ENCODE assay signal across 16 cellular contexts in genomic region chr14:73427516-73428264, GRCh38. TPM values are rescaled to one million over a fixed set of nuclear protein-coding genes. Genes with fewer than 3 reads are reported as not detected.
DNase-seq lines count a peak whose midpoint lies in the region; ATAC-seq, FAIRE-seq and TF ChIP-seq lines count a peak whose summit lies in the region.
"Had no signal": no experiment of that assay in that cellular context is flagged by ENCODE, and none has a peak within 500 bp of the region (broad histone marks: within the 10 kb centered on the region; RNA-seq: fewer than 3 reads in every experiment).

No MANE protein-coding gene starts in this region.

- H3K9ac ChIP-seq in K562 (ENCODE audit: insufficient read depth in 1 of 2, low read depth in 2 of 2, low read length in 2 of 2), result no peak overlapping the region

- H3K9me3 Mint-ChIP-seq in HFFc6 (no peaks in the 10 kb centered on the region), MCF 10A (ENCODE audit: unreplicated experiment) (no peaks in the 10 kb centered on the region)
- H3K9me3 Mint-ChIP-seq in stimulated activated memory B cell treated with anti-CD40 and anti-IgM and Interleukin-4, amounts not matched to agents 10 μg/mL and 1 μg/mL and 100 μg/mL, for 72 hours, result no peaks in the 10 kb centered on the region

- H3K4me1 ChIP-seq in K562 (replicated peaks in 1 of 2; ENCODE audit: control insufficient read depth in 2 of 2, insufficient read depth in 2 of 2, low read length in 2 of 2), result peaks cover 0 to 4% of the 10 kb centered on the region in 2 experiments; a peak in 1 of 5 replicates
- H3K4me1 ChIP-seq in right lobe of liver, result peaks cover 0 to 46% (median 12%) of the 10 kb centered on the region in 4 donors

- no peaks in the 10 kb centered on the region for H3K27me3 ChIP-seq in K562 (ENCODE audit: control insufficient read depth in 2 of 2, insufficient read depth in 2 of 2, low read length in 2 of 2)
- H3K27me3 ChIP-seq in right lobe of liver, result no peaks in the 10 kb centered on the region

- intact Hi-C loops in K562 (cut with micrococcal nuclease), result no loop called here
- intact Hi-C loops in right lobe of liver (cut with DNase I), result no loop called here
- intact Hi-C loops in MCF 10A (cut with micrococcal nuclease), result no loop called here

- H3K27ac Mint-ChIP-seq in HFFc6 (peak overlapping the region; percentile 24; the same call in 1 of the 2 replicates), MCF 10A (ENCODE audit: low read depth, unreplicated experiment) (no peak overlapping the region)
- peak overlapping the region; percentile 61 for H3K27ac Mint-ChIP-seq in stimulated activated memory B cell treated with anti-CD40 and anti-IgM and Interleukin-4, amounts not matched to agents 10 μg/mL and 1 μg/mL and 100 μg/mL, for 72 hours

- no peaks in the 10 kb centered on the region for H3K36me3 ChIP-seq in K562 (ENCODE audit: control insufficient read depth, insufficient read depth, low read length)
- H3K36me3 ChIP-seq in right lobe of liver, result no peaks in the 10 kb centered on the region

- no peak for DNase-seq in HFFc6
- DNase-seq in K562 (ENCODE audit: extremely low read depth in 1 of 4, low spot score in 3 of 4), result no peak
- no peak for DNase-seq in right lobe of liver
- no peak for DNase-seq in stimulated activated CD4-positive, alpha-beta T cell treated with anti-CD3 and anti-CD28 coated beads, Interleukin-4, amount 100 ng/mL, for 24 hours
- DNase-seq in MCF 10A (ENCODE audit: unreplicated experiment), result no peak
- DNase-seq in NCI-H510A (lab: John Stamatoyannopoulos, UW), result no peak
- DNase-seq: activated CD4-positive, alpha-beta T cell treated with anti-CD3 and anti-CD28 coated beads, Interleukin-2, amount 50 U/mL, for 4 hours; activated effector memory CD4-positive, alpha-beta T cell treated with anti-CD3 and anti-CD28 coated beads, Interleukin-2, amount 50 U/mL, for 16 hours; H7; NCI-H226; PC-3; psoas muscle; T-helper 2 cell had no signal

- no peaks in the 10 kb centered on the region; the same call in 1 of the 2 replicates for H4K20me1 ChIP-seq in K562 (replicated peaks; ENCODE audit: control insufficient read depth, insufficient read depth, low read length)

- CTCF ChIA-PET in K562 (lab: Yijun Ruan, JAX; ENCODE audit: low intra/inter-chr PET ratio), result no interaction called here
- CTCF ChIA-PET in MCF 10A (lab: Yijun Ruan, JAX), result interaction anchor here (0.6 to 0.7 kb wide), 2 partner anchors 367 to 640 kb away, joined by 3 read pairs; no protein-coding TSS in a partner anchor

- TF ChIP-seq CTCF in HFFc6 (IDR thresholded peaks at IDR 0.05) (no peak), K562 (IDR thresholded peaks at IDR 0.05 in 2 of 3, conservative IDR thresholded peaks at IDR 0.05 in 1 of 3; ENCODE audit: insufficient read depth in 2 of 3, low read depth in 1 of 3, low read length in 3 of 3) (no peak), right lobe of liver (IDR thresholded peaks at IDR 0.05) (no peak), MCF 10A (IDR thresholded peaks at IDR 0.05; ENCODE audit: unreplicated experiment) (no peak)

- H2AFZ ChIP-seq in K562 (ENCODE audit: low read depth, low read length), result no peak overlapping the region

- H3K4me2 ChIP-seq in K562 (ENCODE audit: insufficient read depth, low read length), result no peak overlapping the region

- H3K4me1 Mint-ChIP-seq in HFFc6 (ENCODE audit: low read depth) (peaks cover 37% of the 10 kb centered on the region), MCF 10A (ENCODE audit: insufficient read depth, unreplicated experiment) (peaks cover 11% of the 10 kb centered on the region)
- peaks cover 36% of the 10 kb centered on the region for H3K4me1 Mint-ChIP-seq in stimulated activated memory B cell treated with anti-CD40 and anti-IgM and Interleukin-4, amounts not matched to agents 10 μg/mL and 1 μg/mL and 100 μg/mL, for 72 hours

- no peak for TF ChIP-seq POLR2A in K562 (conservative IDR thresholded peaks at IDR 0.05)
- no peak for TF ChIP-seq POLR2A in right lobe of liver (IDR thresholded peaks at IDR 0.05)

- H3K36me3 Mint-ChIP-seq in HFFc6 (ENCODE audit: low read depth) (peaks cover 3% of the 10 kb centered on the region; the same call in 1 of the 2 replicates), MCF 10A (ENCODE audit: insufficient read depth, unreplicated experiment) (peaks cover 29% of the 10 kb centered on the region)
- peaks cover under 1% of the 10 kb centered on the region for H3K36me3 Mint-ChIP-seq in stimulated activated memory B cell treated with anti-CD40 and anti-IgM and Interleukin-4, amounts not matched to agents 10 μg/mL and 1 μg/mL and 100 μg/mL, for 72 hours

- POLR2A ChIA-PET in K562 (lab: Yijun Ruan, JAX), result interaction anchor here (0.6 to 1.2 kb wide), 2 partner anchors 16 to 471 kb away, joined by 3 to 5 read pairs; no protein-coding TSS in a partner anchor
- POLR2A ChIA-PET in MCF 10A (lab: Yijun Ruan, JAX), result interaction anchor here (1.4 kb wide), 1 partner anchor 35 kb away, joined by 3 read pairs; no protein-coding TSS in a partner anchor

- H3K4me3 Mint-ChIP-seq in HFFc6 (no peak overlapping the region; the same call in 1 of the 2 replicates), MCF 10A (ENCODE audit: unreplicated experiment) (no peak overlapping the region)
- no peak overlapping the region for H3K4me3 Mint-ChIP-seq in stimulated activated memory B cell treated with anti-CD40 and anti-IgM and Interleukin-4, amounts not matched to agents 10 μg/mL and 1 μg/mL and 100 μg/mL, for 72 hours

- no peaks in the 10 kb centered on the region for H3K9me1 ChIP-seq in K562 (ENCODE audit: control insufficient read depth, insufficient read depth, low read length)

- no peak overlapping the region for H3K4me3 ChIP-seq in K562
- no peak overlapping the region for H3K4me3 ChIP-seq in right lobe of liver
- H3K4me3 ChIP-seq: psoas muscle had no signal

- BruUV-seq in K562 (replicated peaks; lab: Mats Ljungman, UMichigan) (no TSS peak), MCF 10A (replicated peaks; lab: Mats Ljungman, UMichigan) (no TSS peak)

- WGBS in K562 (ENCODE audit: insufficient coverage, low coverage, missing lambda C conversion rate), result 71% methylated on average over 4 of the region's 4 CpGs
- 83% methylated on average over 4 of the region's 4 CpGs for WGBS in right lobe of liver (ENCODE audit: insufficient coverage, low coverage, low lambda C conversion rate, missing lambda C conversion rate)

- H3K27me3 Mint-ChIP-seq in HFFc6 (ENCODE audit: insufficient read depth), result no peaks in the 10 kb centered on the region
- H3K27me3 Mint-ChIP-seq in stimulated activated memory B cell treated with anti-CD40 and anti-IgM and Interleukin-4, amounts not matched to agents 10 μg/mL and 1 μg/mL and 100 μg/mL, for 72 hours, result no peaks in the 10 kb centered on the region
- H3K27me3 Mint-ChIP-seq in MCF 10A (ENCODE audit: insufficient read depth, unreplicated experiment), result no peaks in the 10 kb centered on the region

- TF ChIP-seq RAD21 in K562 (CRISPR knock-in tag; conservative IDR thresholded peaks at IDR 0.05 in 1 of 2, IDR thresholded peaks at IDR 0.05 in 1 of 2), result no peak

- FAIRE-seq in K562 (lab: Jason Lieb, UNC), result no peak
- FAIRE-seq: bronchial epithelial cell had no signal

- ATAC-seq in K562, result no peak
- no peak for ATAC-seq in right lobe of liver
- no peak for ATAC-seq in stimulated activated memory B cell treated with anti-CD40 and anti-IgM and Interleukin-4, amounts not matched to agents 10 μg/mL and 1 μg/mL and 100 μg/mL, for 72 hours
- no peak for ATAC-seq in HG03039 (IDR thresholded peaks at IDR 0.05; ENCODE audit: unreplicated experiment)
- ATAC-seq: psoas muscle had no signal

- in situ Hi-C loops in K562 (cut with MboI), result no loop called here

- peaks cover 63% of the 10 kb centered on the region for H3K79me2 ChIP-seq in K562 (ENCODE audit: control insufficient read depth, insufficient read depth, low read length)

- H3K27ac ChIP-seq in K562 (ENCODE audit: extremely low read depth, low read depth, low read length), result peak overlapping the region; percentile 3; the same call in 1 of the 3 replicates
- H3K27ac ChIP-seq in right lobe of liver, result peak overlapping the region; percentile 37 to 83 (median 39)
- H3K27ac ChIP-seq: psoas muscle had no signal

- H3K9me3 ChIP-seq in K562 (replicated peaks; ENCODE audit: control insufficient read depth, insufficient read depth, low read depth, low read length) (no peaks in the 10 kb centered on the region), right lobe of liver (no peaks in the 10 kb centered on the region)
- H3K9me3 ChIP-seq: psoas muscle had no signal

- no peak for TF ChIP-seq EP300 in K562 (IDR thresholded peaks at IDR 0.05; ENCODE audit: low read length)

RNA-seq across cellular contexts. Expression of gene NUMB, which starts 30.7 kb away (rescaled TPM):
- total RNA-seq in HFFc6 (2021; fragmentation: NEBNext Ultra II Directional; extraction: Animal tissue kit (Norgen Biotek cat#: 25700)), result 10 to 100 TPM; 60.1 to 80.8 (median 71.4) TPM
- 92.6 and 162 TPM in 2 replicates for total RNA-seq in K562 (2011; cell fraction: chromatin; rRNA removed; ENCODE audit: low replicate concordance)
- 62.4 and 76.5 TPM in 2 replicates for total RNA-seq in K562 (2011; cell fraction: nucleolus; rRNA removed)
- total RNA-seq in K562 (2011; cell fraction: nucleoplasm; rRNA removed), result 94.4 and 145 TPM in 2 replicates
- total RNA-seq in K562 (2014; rRNA removed) (16.8 and 17.8 TPM in 2 replicates), K562 (2014; rRNA removed; fragmentation: Illumina TruSeq; extraction: Trizol) (18.1 TPM in 2 replicates), K562 (2015; rRNA removed; fragmentation: Illumina TruSeq; extraction: Trizol) (13.5 and 17.9 TPM in 2 replicates), K562 (2021) (38.3 and 39.4 TPM in 2 replicates), right lobe of liver (10 to 100 TPM; 28.3 to 48.4 (median 43.7) TPM), MCF 10A (2022) (81.5 and 88.5 TPM in 2 replicates)
- polyA plus RNA-seq in K562 (2011; rRNA removed) (54.0 and 65.1 TPM in 2 replicates), K562 (2014; fragmentation: Illumina TruSeq; extraction: Trizol) (44.2 and 48.6 TPM in 2 replicates), K562 (2014; fragmentation: Nextera tagmentation; extraction: Ambion mirVana) (10 to 100 TPM; 23.5 to 47.8 TPM), K562 (2014; rRNA removed) (31.5 and 32.3 TPM in 2 replicates)
- 66.1 and 80.6 TPM in 2 replicates for polyA plus RNA-seq in K562 (2011; cell fraction: cytosol; rRNA removed)
- polyA plus RNA-seq in K562 (2011; cell fraction: nucleus; rRNA removed), result 95.4 and 136 TPM in 2 replicates
- polyA plus RNA-seq in K562 (2012), result 33.4 and 35.1 TPM in 2 replicates
- polyA minus RNA-seq in K562 (2011; rRNA and poly(A)+ RNA removed), result 101 and 113 TPM in 2 replicates
- polyA minus RNA-seq in K562 (2011; cell fraction: cytosol; rRNA and poly(A)+ RNA removed), result 32.8 and 40.6 TPM in 2 replicates
- 46.2 and 65.6 TPM in 2 replicates for polyA minus RNA-seq in K562 (2011; cell fraction: nucleus; rRNA and poly(A)+ RNA removed)
